ENCODE assay signal across 1 cellular context in the genomic region with DNA sequence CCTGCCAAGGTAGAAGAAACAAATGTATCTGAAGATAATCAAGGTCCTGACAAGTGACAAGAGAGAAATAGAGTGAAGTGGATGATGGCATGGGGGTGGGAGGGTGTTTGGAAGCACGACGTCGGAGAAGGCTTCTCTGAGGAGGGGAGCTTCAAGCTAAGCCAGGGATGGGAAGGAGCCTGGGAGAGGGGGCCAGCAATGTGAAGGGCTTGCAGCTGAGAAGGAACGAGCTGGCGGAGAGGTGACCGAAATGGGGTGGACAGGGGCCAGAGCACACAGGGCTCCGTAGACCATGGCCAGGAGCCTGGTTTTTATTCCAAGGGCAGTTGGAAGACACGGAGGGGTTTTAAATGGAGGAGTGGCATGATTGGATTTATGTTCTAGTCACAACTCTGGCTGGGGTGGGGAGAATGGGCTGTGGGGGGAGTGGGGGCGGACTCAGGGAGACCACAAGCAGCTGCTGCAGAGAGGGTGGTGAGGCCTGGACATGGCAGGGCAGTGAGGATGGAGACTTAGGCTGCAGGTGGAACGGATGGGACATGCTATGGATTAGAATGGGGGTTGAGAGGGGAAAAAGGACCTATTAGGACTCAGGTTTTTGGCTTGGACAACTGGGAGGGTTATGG.
TF ChIP-seq lines count a peak whose summit lies in the region.

No MANE protein-coding gene starts in this region.

TF ChIP-seq in HepG2, 621 proteins besides CTCF, POLR2A, EP300 and RAD21:
- TF ChIP-seq, protein P1, sequence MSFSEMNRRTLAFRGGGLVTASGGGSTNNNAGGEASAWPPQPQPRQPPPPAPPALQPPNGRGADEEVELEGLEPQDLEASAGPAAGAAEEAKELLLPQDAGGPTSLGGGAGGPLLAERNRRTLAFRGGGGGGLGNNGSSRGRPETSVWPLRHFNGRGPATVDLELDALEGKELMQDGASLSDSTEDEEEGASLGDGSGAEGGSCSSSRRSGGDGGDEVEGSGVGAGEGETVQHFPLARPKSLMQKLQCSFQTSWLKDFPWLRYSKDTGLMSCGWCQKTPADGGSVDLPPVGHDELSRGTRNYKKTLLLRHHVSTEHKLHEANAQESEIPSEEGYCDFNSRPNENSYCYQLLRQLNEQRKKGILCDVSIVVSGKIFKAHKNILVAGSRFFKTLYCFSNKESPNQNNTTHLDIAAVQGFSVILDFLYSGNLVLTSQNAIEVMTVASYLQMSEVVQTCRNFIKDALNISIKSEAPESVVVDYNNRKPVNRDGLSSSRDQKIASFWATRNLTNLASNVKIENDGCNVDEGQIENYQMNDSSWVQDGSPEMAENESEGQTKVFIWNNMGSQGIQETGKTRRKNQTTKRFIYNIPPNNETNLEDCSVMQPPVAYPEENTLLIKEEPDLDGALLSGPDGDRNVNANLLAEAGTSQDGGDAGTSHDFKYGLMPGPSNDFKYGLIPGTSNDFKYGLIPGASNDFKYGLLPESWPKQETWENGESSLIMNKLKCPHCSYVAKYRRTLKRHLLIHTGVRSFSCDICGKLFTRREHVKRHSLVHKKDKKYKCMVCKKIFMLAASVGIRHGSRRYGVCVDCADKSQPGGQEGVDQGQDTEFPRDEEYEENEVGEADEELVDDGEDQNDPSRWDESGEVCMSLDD (CRISPR knock-in tag; IDR thresholded peaks at IDR 0.05; ENCODE audit: borderline replicate concordance), result no peak
- TF ChIP-seq AGO2 (optimal IDR thresholded peaks at IDR 0.05; ENCODE audit: low read depth, low read length) (no peak), ZNF382 (CRISPR knock-in tag; IDR thresholded peaks at IDR 0.05; ENCODE audit: borderline replicate concordance) (no peak), SATB2 (CRISPR knock-in tag; IDR thresholded peaks at IDR 0.05) (no peak)
- TF ChIP-seq, protein P2, sequence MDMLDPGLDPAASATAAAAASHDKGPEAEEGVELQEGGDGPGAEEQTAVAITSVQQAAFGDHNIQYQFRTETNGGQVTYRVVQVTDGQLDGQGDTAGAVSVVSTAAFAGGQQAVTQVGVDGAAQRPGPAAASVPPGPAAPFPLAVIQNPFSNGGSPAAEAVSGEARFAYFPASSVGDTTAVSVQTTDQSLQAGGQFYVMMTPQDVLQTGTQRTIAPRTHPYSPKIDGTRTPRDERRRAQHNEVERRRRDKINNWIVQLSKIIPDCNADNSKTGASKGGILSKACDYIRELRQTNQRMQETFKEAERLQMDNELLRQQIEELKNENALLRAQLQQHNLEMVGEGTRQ (IDR thresholded peaks at IDR 0.05; ENCODE audit: low read depth, low read length), result no peak
- TF ChIP-seq, protein P2 (CRISPR knock-in tag; IDR thresholded peaks at IDR 0.05; ENCODE audit: borderline replicate concordance), result no peak
